13 cellular contexts compared by ENCODE assay signal in genomic region chr9:125659954-125660353, GRCh38. TPM values are rescaled to one million over a fixed set of nuclear protein-coding genes. Genes with fewer than 3 reads are reported as not detected.
DNase-seq lines count a peak whose midpoint lies in the region; ATAC-seq, FAIRE-seq and TF ChIP-seq lines count a peak whose summit lies in the region.
"Had no signal": no experiment of that assay in that cellular context is flagged by ENCODE, and none has a peak within 500 bp of the region (broad histone marks: within the 10 kb centered on the region; RNA-seq: fewer than 3 reads in every experiment).

No MANE protein-coding gene starts in this region.

- in situ Hi-C loops in ACHN (cut with HindIII; ENCODE audit: low pct_ligation_motif_present, low pct_unique_long_range_greater_than_20kb, low sequenced_read_pairs), result no loop called here

- DNase-seq in ACHN (peak; percentile 31), GM12892 (ENCODE audit: insufficient read length) (no peak), RPMI7951 (ENCODE audit: low read depth) (peak; percentile 67), fibroblast of pulmonary artery (ENCODE audit: low read depth) (peak; percentile 78), D341Med (ENCODE audit: low spot score) (no peak), hypothalamus (lab: John Stamatoyannopoulos, UW) (no peak)
- DNase-seq: CD4-positive, CD25-positive, alpha-beta regulatory T cell; NCI-H2029; pancreas had no signal

- TF ChIP-seq POLR2A in GM12892 (IDR thresholded peaks at IDR 0.05; ENCODE audit: low read depth, low read length) (no peak), gastroesophageal sphincter (IDR thresholded peaks at IDR 0.05) (no peak)

- TF ChIP-seq CTCF in fibroblast of pulmonary artery (IDR thresholded peaks at IDR 0.05; ENCODE audit: low read length, missing control alignments) (no peak), gastroesophageal sphincter (IDR thresholded peaks at IDR 0.05) (no peak)

- peaks cover 0 to 4% of the 10 kb centered on the region in 2 donors for H3K36me3 ChIP-seq in gastroesophageal sphincter
- H3K36me3 ChIP-seq: pancreas, thoracic aorta had no signal

- H3K27me3 ChIP-seq in gastroesophageal sphincter, result no peaks in the 10 kb centered on the region
- H3K27me3 ChIP-seq: pancreas had no signal

- WGBS in gastroesophageal sphincter (ENCODE audit: low coverage in 1 of 2), 2 donors, result 70 to 78% methylated on average over 1 to 4 of the region's 4 CpGs

- H3K4me1 ChIP-seq in gastroesophageal sphincter, result peaks cover 0 to 13% (median 0%) of the 10 kb centered on the region in 3 donors
- H3K4me1 ChIP-seq: pancreas had no signal

- H3K4me3 ChIP-seq in fibroblast of pulmonary artery (replicated peaks; ENCODE audit: low read depth, low read length) (no peak overlapping the region), gastroesophageal sphincter (no peak overlapping the region)
- H3K4me3 ChIP-seq: lung, pancreas, thoracic aorta had no signal

- no peak for ATAC-seq in gastroesophageal sphincter
- ATAC-seq in HG03432 (IDR thresholded peaks at IDR 0.05; ENCODE audit: unreplicated experiment), result no peak
- ATAC-seq: pancreas had no signal

- FAIRE-seq in GM12892 (lab: Jason Lieb, UNC), result peak; percentile 40
- FAIRE-seq: pancreas had no signal

- H3K27ac ChIP-seq in gastroesophageal sphincter, result no peak overlapping the region
- H3K27ac ChIP-seq: pancreas, thoracic aorta had no signal

- H3K9me3 ChIP-seq in gastroesophageal sphincter, result no peaks in the 10 kb centered on the region
- H3K9me3 ChIP-seq: pancreas, thoracic aorta had no signal

- TF ChIP-seq EP300 in gastroesophageal sphincter (IDR thresholded peaks at IDR 0.05), result no peak

RNA-seq across cellular contexts. Expression of gene MAPKAP1, which starts 47.1 kb away (rescaled TPM):
- 74.3 TPM for polyA plus RNA-seq in GM12892 (2012; ENCODE audit: missing spikeins)
- 60.6 and 75.0 TPM in 2 replicates for total RNA-seq in RPMI7951 (2014; rRNA removed; shearing (Covaris generic))
- 100 to 1,000 TPM in 1 of 4 donors, 10 to 100 TPM in 3; 76.5 to 141 (median 87.5) TPM for total RNA-seq in gastroesophageal sphincter

Comparison
In these comparisons a context has a peak if more than half of its experiments do, and no peak if none do; other contexts are left out.
1. DNase-seq: peak in ACHN (single experiment), RPMI7951 (single experiment) and fibroblast of pulmonary artery (single experiment); none in GM12892 (single experiment), D341Med (single experiment) and hypothalamus (0 of 51).